ENCODE assay signal across 4 cellular contexts in genomic region chr19:46313540-46314469, GRCh38. TPM values are rescaled to one million over a fixed set of nuclear protein-coding genes. Genes with fewer than 3 reads are reported as not detected.
"Had no signal": no experiment of that assay in that cellular context is flagged by ENCODE, and none has a peak within 500 bp of the region (broad histone marks: within the 10 kb centered on the region; RNA-seq: fewer than 3 reads in every experiment).

No MANE protein-coding gene starts in this region.

RNA-seq across cellular contexts. Expression of gene HIF3A, which starts 17.0 kb away (rescaled TPM):
- total RNA-seq: activated CD4-positive, alpha-beta T cell treated with anti-CD3 and anti-CD28 coated beads, Interleukin-2, amount 10 ng/mL, durations not matched to agents 7 days and 5 days; activated CD8-positive, alpha-beta memory T cell treated with anti-CD3 and anti-CD28 coated beads, Interleukin-2, amount 10 ng/mL, durations not matched to agents 7 days and 5 days; activated CD8-positive, alpha-beta T cell treated with anti-CD3 and anti-CD28 coated beads for 36 hours; natural killer cell had no signal
